8 cellular contexts compared by ENCODE assay signal in the genomic region with DNA sequence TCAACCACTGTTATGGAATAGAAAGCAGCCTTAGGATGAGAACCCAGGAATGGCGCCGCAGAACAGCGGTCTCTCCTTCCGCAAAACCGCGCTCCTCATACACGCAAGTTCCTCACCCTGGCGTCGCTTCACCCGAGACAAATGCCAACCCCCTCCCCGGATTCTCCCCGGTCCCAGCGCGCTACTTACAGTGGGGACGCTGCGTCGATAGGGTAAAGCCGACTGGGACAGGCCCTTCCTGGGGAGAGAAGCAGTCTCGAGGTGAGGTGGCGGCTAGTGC. TPM values are rescaled to one million over a fixed set of nuclear protein-coding genes. Genes with fewer than 3 reads are reported as not detected.
DNase-seq lines count a peak whose midpoint lies in the region; ATAC-seq and TF ChIP-seq lines count a peak whose summit lies in the region.

No MANE protein-coding gene starts in this region.

- H3K4me1 ChIP-seq in cardiac muscle cell (ENCODE audit: low read depth), result peaks cover 7% of the 10 kb centered on the region
- peaks cover 0 to 33% (median 25%) of the 10 kb centered on the region in 4 donors for H3K4me1 ChIP-seq in sigmoid colon

- peak overlapping the region; percentile 70 for H3K4me3 ChIP-seq in cardiac muscle cell
- H3K4me3 ChIP-seq in sigmoid colon, result peak overlapping the region; percentile 81 to 93 (median 86)

- DNase-seq in activated CD4-positive, CD25-positive, alpha-beta regulatory T cell treated with anti-CD3 and anti-CD28 coated beads, Interleukin-2, amount 50 U/mL, for 16 hours (ENCODE audit: low read depth, low spot score), result peak; percentile 10
- DNase-seq in activated CD4-positive, CD25-positive, alpha-beta regulatory T cell (lab: John Stamatoyannopoulos, UW), result no peak
- DNase-seq in activated CD4-positive, alpha-beta memory T cell treated with anti-CD3 and anti-CD28 coated beads for 36 hours, result no peak
- DNase-seq in cardiac muscle cell (ENCODE audit: low read depth in 1 of 2, low spot score in 1 of 2), result peak in 1 of 2 donors; percentile 58
- no peak for DNase-seq in sigmoid colon
- DNase-seq in cerebellum (ENCODE audit: low spot score), result no peak
- no peak for DNase-seq in NCI-H187 treated with DMSO at 0.1 percent for 48 hours (lab: John Stamatoyannopoulos, UW)

- POLR2A ChIA-PET in activated CD4-positive, alpha-beta memory T cell treated with anti-CD3 and anti-CD28 coated beads for 36 hours (lab: Charles Lee), result interaction anchor here (0.6 to 2.1 kb wide), 8 partner anchors 12 to 276 kb away, joined by 3 to 18 read pairs (median 4); a partner anchor contains a TSS

- peak; percentile 16 for ATAC-seq in HG02973 (IDR thresholded peaks at IDR 0.05; ENCODE audit: unreplicated experiment)

- H3K36me3 Mint-ChIP-seq in activated CD4-positive, alpha-beta memory T cell treated with anti-CD3 and anti-CD28 coated beads for 36 hours, result peaks cover 49% of the 10 kb centered on the region

- TF ChIP-seq POLR2A in sigmoid colon (IDR thresholded peaks at IDR 0.05), result no peak

- peak overlapping the region; percentile 96 for H3K4me3 Mint-ChIP-seq in activated CD4-positive, alpha-beta memory T cell treated with anti-CD3 and anti-CD28 coated beads for 36 hours

- peak overlapping the region; percentile 92 for H3K27ac ChIP-seq in cardiac muscle cell
- H3K27ac ChIP-seq in sigmoid colon, result peak overlapping the region; percentile 86 to 96 (median 94)

- TF ChIP-seq CTCF in cardiac muscle cell (IDR thresholded peaks at IDR 0.05; ENCODE audit: low read depth, low read length) (no peak), sigmoid colon (IDR thresholded peaks at IDR 0.05) (no peak)

- H3K27ac Mint-ChIP-seq in activated CD4-positive, alpha-beta memory T cell treated with anti-CD3 and anti-CD28 coated beads for 36 hours, result peak overlapping the region; percentile 93

- CTCF ChIA-PET in activated CD4-positive, alpha-beta memory T cell treated with anti-CD3 and anti-CD28 coated beads for 36 hours (lab: Charles Lee), result interaction anchor here (0.6 to 2.1 kb wide), 6 partner anchors 14 to 289 kb away, joined by 3 to 9 read pairs (median 4); no protein-coding TSS in a partner anchor

- no peak for TF ChIP-seq EP300 in sigmoid colon (IDR thresholded peaks at IDR 0.05)

- WGBS in sigmoid colon, 2 donors, result 0 to 1% methylated on average over 20 of the region's 20 CpGs

- intact Hi-C loops in activated CD4-positive, alpha-beta memory T cell treated with anti-CD3 and anti-CD28 coated beads for 36 hours (cut with micrococcal nuclease), result loop anchor here (1.0 to 10.0 kb wide), 10 partner anchors 60 to 1555 kb away; a partner anchor contains a TSS
- intact Hi-C loops in sigmoid colon (cut with DNase I), result loop anchor here (5.0 to 10.0 kb wide), 5 partner anchors 130 to 1320 kb away; a partner anchor contains a TSS

- H3K9me3 Mint-ChIP-seq in activated CD4-positive, alpha-beta memory T cell treated with anti-CD3 and anti-CD28 coated beads for 36 hours, result no peaks in the 10 kb centered on the region

- H3K27me3 Mint-ChIP-seq in activated CD4-positive, alpha-beta memory T cell treated with anti-CD3 and anti-CD28 coated beads for 36 hours, result no peaks in the 10 kb centered on the region

- H3K27me3 ChIP-seq in cardiac muscle cell (no peaks in the 10 kb centered on the region), sigmoid colon (no peaks in the 10 kb centered on the region)

- H3K36me3 ChIP-seq in cardiac muscle cell, result peaks cover 28% of the 10 kb centered on the region
- peaks cover 7 to 43% (median 15%) of the 10 kb centered on the region in 4 donors for H3K36me3 ChIP-seq in sigmoid colon

- H3K4me1 Mint-ChIP-seq in activated CD4-positive, alpha-beta memory T cell treated with anti-CD3 and anti-CD28 coated beads for 36 hours (ENCODE audit: low read depth), result peaks cover 34% of the 10 kb centered on the region

- no peaks in the 10 kb centered on the region for H3K9me3 ChIP-seq in cardiac muscle cell (ENCODE audit: low read depth)
- no peaks in the 10 kb centered on the region for H3K9me3 ChIP-seq in sigmoid colon

RNA-seq across cellular contexts. Expression of a gene that starts 0.3 kb away (rescaled TPM):
- total RNA-seq in activated CD4-positive, alpha-beta memory T cell treated with anti-CD3 and anti-CD28 coated beads for 36 hours, result 1,000 to 10,000 TPM; 1,729 to 1,745 TPM
- total RNA-seq in cardiac muscle cell, result 619 and 672 TPM in 2 replicates
- 623 and 731 TPM in 2 replicates for polyA plus RNA-seq in cardiac muscle cell
- 1,000 to 10,000 TPM; 1,670 to 3,514 (median 2,481) TPM for total RNA-seq in sigmoid colon
- polyA plus RNA-seq in sigmoid colon, result 1,000 to 10,000 TPM; 2,265 to 3,429 (median 2,376) TPM
- total RNA-seq in cerebellum, result 618 TPM
